Comparison of ENCODE assay signal across 8 cellular contexts in genomic region chr6:32967151-32968091, GRCh38. TPM values are rescaled to one million over a fixed set of nuclear protein-coding genes. Genes with fewer than 3 reads are reported as not detected.
DNase-seq lines count a peak whose midpoint lies in the region; ATAC-seq, FAIRE-seq and TF ChIP-seq lines count a peak whose summit lies in the region.

No MANE protein-coding gene starts in this region.

- WGBS in body of pancreas, 2 donors: 1 to 2% methylated on average over 16 of the region's 16 CpGs
- WGBS in stomach, 5 donors: 2 to 5% (median 3%) methylated on average over 16 of the region's 16 CpGs

- TF ChIP-seq EP300 in stomach (IDR thresholded peaks at IDR 0.05): no peak

- H3K4me1 ChIP-seq in body of pancreas (peaks cover 38% of the 10 kb centered on the region), kidney (ENCODE audit: control insufficient read depth in 1 of 2, insufficient read depth in 1 of 2, low read depth in 1 of 2, low read length in 2 of 2) (peaks cover 11 to 16% of the 10 kb centered on the region in 2 donors), stomach (peaks cover 19 to 36% (median 19%) of the 10 kb centered on the region in 4 donors)

- DNase-seq in Caki2 (ENCODE audit: low read depth) (peak; percentile 76), HCEC 1CT (peak; percentile 67), NOMO-1 (lab: John Stamatoyannopoulos, UW; ENCODE audit: unreplicated experiment in 2 of 2) (peak; percentile 53 to 62), body of pancreas (peak in 3 of 4 donors; percentile 52 to 62 (median 52)), kidney (no peak), stomach (no peak), middle frontal gyrus (ENCODE audit: extremely low spot score, low spot score) (no peak)

- peak overlapping the region; percentile 98 to 100 for H3K9ac ChIP-seq in kidney (ENCODE audit: low read length in 2 of 2)

- H3K27me3 ChIP-seq in body of pancreas: no peaks in the 10 kb centered on the region
- H3K27me3 ChIP-seq in stomach: no peaks in the 10 kb centered on the region

- no peaks in the 10 kb centered on the region for H3K36me3 ChIP-seq in body of pancreas (replicated peaks in 1 of 2; ENCODE audit: insufficient read depth in 1 of 2, low read depth in 2 of 2)
- peaks cover 0 to 1% of the 10 kb centered on the region in 2 donors for H3K36me3 ChIP-seq in kidney (ENCODE audit: control insufficient read depth in 1 of 2, insufficient read depth in 2 of 2, low read length in 2 of 2)
- peaks cover 2 to 3% (median 3%) of the 10 kb centered on the region in 4 donors for H3K36me3 ChIP-seq in stomach

- peak overlapping the region; percentile 99 to 100 (median 100) for H3K27ac ChIP-seq in body of pancreas
- H3K27ac ChIP-seq in kidney (ENCODE audit: low read depth in 2 of 2, low read length in 2 of 2): peak overlapping the region; percentile 100
- peak overlapping the region; percentile 93 to 100 (median 99) for H3K27ac ChIP-seq in stomach

- in situ Hi-C loops in Caki2 (cut with HindIII; ENCODE audit: low pct_unique_long_range_greater_than_20kb, low sequenced_read_pairs): no loop called here

- TF ChIP-seq POLR2A in body of pancreas (IDR thresholded peaks at IDR 0.05) (no peak), stomach (IDR thresholded peaks at IDR 0.05) (no peak)

- intact Hi-C loops in body of pancreas (cut with DNase I) (no loop called here), kidney (cut with DNase I) (no loop called here), stomach (cut with DNase I; ENCODE audit: low total_unique reads) (no loop called here)

- ATAC-seq in body of pancreas (no peak), HG03135 (IDR thresholded peaks at IDR 0.05; ENCODE audit: unreplicated experiment) (no peak)

- no peak for FAIRE-seq in kidney (lab: Jason Lieb, UNC)

- H3K4me3 ChIP-seq in body of pancreas (peak overlapping the region in 1 of 2 donors; percentile 39), kidney (ENCODE audit: low read length in 2 of 2) (peak overlapping the region; percentile 84 to 99), stomach (peak overlapping the region; percentile 73 to 99 (median 88))

- TF ChIP-seq CTCF in body of pancreas (IDR thresholded peaks at IDR 0.05): peak in 5 of 7 experiments; percentile 27 to 56 (median 54)
- TF ChIP-seq CTCF in kidney (IDR thresholded peaks at IDR 0.05; ENCODE audit: borderline replicate concordance, extremely low read depth, insufficient read depth): peak; percentile 47
- peak in 5 of 7 experiments; percentile 11 to 52 (median 34) for TF ChIP-seq CTCF in stomach (IDR thresholded peaks at IDR 0.05)

- H3K9me3 ChIP-seq in body of pancreas (no peaks in the 10 kb centered on the region), kidney (ENCODE audit: control insufficient read depth in 1 of 2, low read length in 2 of 2) (no peaks in the 10 kb centered on the region), stomach (no peaks in the 10 kb centered on the region)

RNA-seq across cellular contexts. Expression of gene BRD2, which starts 1.0 kb away (rescaled TPM):
- total RNA-seq in Caki2 (2014; rRNA removed; shearing (Covaris generic); ENCODE audit: low replicate concordance): 43.7 and 62.6 TPM in 2 replicates
- total RNA-seq in body of pancreas: 100 to 1,000 TPM in 1 of 2 donors, 10 to 100 TPM in 1; 99.1 to 171 TPM
- 184 TPM for total RNA-seq in kidney
- polyA plus RNA-seq in kidney (ENCODE audit: insufficient read depth, low read depth, low replicate concordance): 73.9 TPM
- total RNA-seq in stomach: 100 to 1,000 TPM; 111 to 538 (median 190) TPM
- 10 to 100 TPM; 70.7 to 78.7 (median 74.4) TPM for polyA plus RNA-seq in stomach

RNA-seq across cellular contexts. Expression of gene HLA-DMA, which starts 14.5 kb away (rescaled TPM):
- 7.4 and 16.7 TPM in 2 replicates for total RNA-seq in Caki2 (2014; rRNA removed; shearing (Covaris generic); ENCODE audit: low replicate concordance)
- total RNA-seq in body of pancreas (10 to 100 TPM; 15.8 to 26.7 TPM), kidney (98.5 TPM), stomach (100 to 1,000 TPM in 1 of 5 donors, 10 to 100 TPM in 2, 1 to 10 TPM in 1, under 1 TPM in 1; 0.87 to 129 (median 34.4) TPM)
- polyA plus RNA-seq in kidney (ENCODE audit: insufficient read depth, low read depth, low replicate concordance) (101 TPM), stomach (10 to 100 TPM; 15.1 to 93.2 (median 30.0) TPM)

RNA-seq across cellular contexts. Expression of gene HLA-DMB, which starts 26.6 kb away (rescaled TPM):
- total RNA-seq in Caki2 (2014; rRNA removed; shearing (Covaris generic); ENCODE audit: low replicate concordance): 0.35 and 13.2 TPM in 2 replicates
- total RNA-seq in body of pancreas (10 to 100 TPM in 1 of 2 donors, 1 to 10 TPM in 1; 3.0 to 14.3 TPM), kidney (78.0 TPM), stomach (10 to 100 TPM in 2 of 5 donors, 1 to 10 TPM in 2, not detected in 1; 7.6 to 27.1 (median 13.4) TPM)
- polyA plus RNA-seq in kidney (ENCODE audit: insufficient read depth, low read depth, low replicate concordance) (45.5 TPM), stomach (10 to 100 TPM in 2 of 3 donors, 1 to 10 TPM in 1; 8.1 to 25.3 (median 11.8) TPM)

RNA-seq across cellular contexts. Expression of gene HLA-DOA, which starts 42.0 kb away (rescaled TPM):
- not detected in 2 replicates for total RNA-seq in Caki2 (2014; rRNA removed; shearing (Covaris generic); ENCODE audit: low replicate concordance)
- total RNA-seq in body of pancreas (10 to 100 TPM in 1 of 2 donors, 1 to 10 TPM in 1; 2.0 to 83.3 TPM), kidney (21.6 TPM), stomach (1 to 10 TPM in 2 of 5 donors, under 1 TPM in 2, not detected in 1; 0.45 to 3.9 (median 1.9) TPM)
- polyA plus RNA-seq in kidney (ENCODE audit: insufficient read depth, low read depth, low replicate concordance) (10.8 TPM), stomach (1 to 10 TPM in 1 of 3 donors, under 1 TPM in 2; 0.62 to 2.1 (median 0.92) TPM)

Comparison
In these comparisons a context has a peak if more than half of its experiments do, and no peak if none do; other contexts are left out.
1. DNase-seq: peak in Caki2 (single experiment), HCEC 1CT (single experiment), NOMO-1 (2 of 2) and body of pancreas (3 of 4); none in kidney (single experiment), stomach (single experiment) and middle frontal gyrus (single experiment).
2. Peak in every context shown above with its lines, with median percentiles within 50 percentile points of each other: H3K27ac ChIP-seq and CTCF ChIP-seq.